ENCODE assay signal across 19 cellular contexts in the genomic region with DNA sequence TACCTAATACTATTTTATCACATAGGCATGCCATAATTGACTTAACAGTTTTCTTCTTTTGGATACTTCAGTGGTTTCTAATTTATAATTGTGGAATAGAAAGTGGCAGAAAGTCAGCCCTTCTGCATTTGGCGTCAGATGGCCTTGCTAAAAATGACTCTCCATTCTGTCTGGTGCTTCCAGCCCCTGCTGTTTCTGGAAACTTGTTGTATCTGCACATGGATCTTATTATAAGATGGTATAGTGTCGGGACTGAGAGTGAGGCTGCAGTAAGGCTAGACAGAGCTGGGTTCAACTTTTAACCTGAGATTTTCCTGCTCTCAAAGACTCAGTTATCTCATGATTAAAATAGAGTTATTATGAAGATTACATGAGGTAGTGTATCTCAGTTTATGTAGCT.
"Had no signal": no experiment of that assay in that cellular context is flagged by ENCODE, and none has a peak within 500 bp of the region (broad histone marks: within the 10 kb centered on the region; RNA-seq: fewer than 3 reads in every experiment).

No MANE protein-coding gene starts in this region.

- H3K9me3 ChIP-seq: esophagus muscularis mucosa, gastroesophageal sphincter, upper lobe of right lung had no signal

- H3K36me3 Mint-ChIP-seq: memory B cell; natural killer cell treated with Interleukin-12 subunit alpha and Interleukin-12 subunit beta and Interleukin-15 and Interleukin-18, amount 100 ng/mL, for 72 hours had no signal

- H3K27ac Mint-ChIP-seq: activated T-cell treated with anti-CD3 and anti-CD28 coated beads, Interleukin-2, amount 50 U/mL, for 72 hours; dendritic cell treated with granulocyte-macrophage colony-stimulating factor and Interleukin-4, amounts not matched to agents 40 ng/mL and 50 ng/mL, for 4 days; memory B cell; natural killer cell treated with Interleukin-12 subunit alpha and Interleukin-12 subunit beta and Interleukin-15 and Interleukin-18, amount 100 ng/mL, for 72 hours; stimulated activated naive CD8-positive, alpha-beta T cell treated with anti-CD3 and anti-CD28 coated beads, Interleukin-15, amount 100 ng/mL, for 72 hours; T-helper 2 cell treated with Interferon-gamma antibody and Interleukin-4, amounts not matched to agents 5 μg/mL and 100 μg/mL, for 36 hours had no signal

- H3K4me3 ChIP-seq: esophagus muscularis mucosa, gastroesophageal sphincter, upper lobe of right lung had no signal

- ATAC-seq: activated T-cell treated with anti-CD3 and anti-CD28 coated beads, Interleukin-2, amount 50 U/mL, for 72 hours; gastroesophageal sphincter; left ventricle myocardium superior; natural killer cell treated with Interleukin-12 subunit alpha and Interleukin-12 subunit beta and Interleukin-15 and Interleukin-18, amount 100 ng/mL, for 72 hours; stimulated activated naive CD8-positive, alpha-beta T cell treated with anti-CD3 and anti-CD28 coated beads, Interleukin-15, amount 100 ng/mL, for 72 hours; upper lobe of right lung had no signal

- H3K4me3 Mint-ChIP-seq: activated T-cell treated with anti-CD3 and anti-CD28 coated beads, Interleukin-2, amount 50 U/mL, for 72 hours; dendritic cell treated with granulocyte-macrophage colony-stimulating factor and Interleukin-4, amounts not matched to agents 40 ng/mL and 50 ng/mL, for 4 days; memory B cell; natural killer cell treated with Interleukin-12 subunit alpha and Interleukin-12 subunit beta and Interleukin-15 and Interleukin-18, amount 100 ng/mL, for 72 hours; stimulated activated naive CD8-positive, alpha-beta T cell treated with anti-CD3 and anti-CD28 coated beads, Interleukin-15, amount 100 ng/mL, for 72 hours; T-helper 2 cell treated with Interferon-gamma antibody and Interleukin-4, amounts not matched to agents 5 μg/mL and 100 μg/mL, for 36 hours had no signal

- H3K27ac ChIP-seq: upper lobe of right lung had no signal

- H3K4me1 ChIP-seq: upper lobe of right lung had no signal

- H3K4me1 Mint-ChIP-seq: memory B cell; stimulated activated naive CD8-positive, alpha-beta T cell treated with anti-CD3 and anti-CD28 coated beads, Interleukin-15, amount 100 ng/mL, for 72 hours had no signal

- H3K36me3 ChIP-seq: esophagus muscularis mucosa, gastroesophageal sphincter, upper lobe of right lung had no signal

- FAIRE-seq: endothelial cell of umbilical vein, TTC549 had no signal

- DNase-seq: activated CD4-positive, alpha-beta T cell treated with anti-CD3 and anti-CD28 coated beads, Interleukin-2, amount 50 U/mL, for 4 hours; activated effector memory CD4-positive, alpha-beta T cell treated with anti-CD3 and anti-CD28 coated beads, Interleukin-2, amount 50 U/mL, for 16 hours; activated naive CD4-positive, alpha-beta T cell treated with anti-CD3 and anti-CD28 coated beads, Interleukin-2, amount 50 U/mL, for 16 hours; activated T-cell treated with anti-CD3 and anti-CD28 coated beads, Interleukin-2, amount 50 U/mL, for 72 hours; aorta; effector memory CD4-positive, alpha-beta T cell; left ventricle myocardium superior; stimulated activated CD4-positive, alpha-beta T cell treated with anti-CD3 and anti-CD28 coated beads, Interleukin-15, amount 100 ng/mL, for 24 hours; stimulated activated CD4-positive, alpha-beta T cell treated with anti-CD3 and anti-CD28 coated beads, Interleukin-2, amount 100 ng/mL, for 48 hours; stimulated activated naive CD8-positive, alpha-beta T cell treated with anti-CD3 and anti-CD28 coated beads, Interleukin-15, amount 100 ng/mL, for 72 hours; upper lobe of right lung had no signal

- H3K27me3 Mint-ChIP-seq: dendritic cell treated with granulocyte-macrophage colony-stimulating factor and Interleukin-4, amounts not matched to agents 40 ng/mL and 50 ng/mL, for 4 days; memory B cell; natural killer cell treated with Interleukin-12 subunit alpha and Interleukin-12 subunit beta and Interleukin-15 and Interleukin-18, amount 100 ng/mL, for 72 hours had no signal

- H3K27me3 ChIP-seq: esophagus muscularis mucosa, gastroesophageal sphincter, upper lobe of right lung had no signal

- H3K9me3 Mint-ChIP-seq: natural killer cell treated with Interleukin-12 subunit alpha and Interleukin-12 subunit beta and Interleukin-15 and Interleukin-18, amount 100 ng/mL, for 72 hours; stimulated activated naive CD8-positive, alpha-beta T cell treated with anti-CD3 and anti-CD28 coated beads, Interleukin-15, amount 100 ng/mL, for 72 hours had no signal
